ENCODE assay signal across 1 cellular context in the genomic region with DNA sequence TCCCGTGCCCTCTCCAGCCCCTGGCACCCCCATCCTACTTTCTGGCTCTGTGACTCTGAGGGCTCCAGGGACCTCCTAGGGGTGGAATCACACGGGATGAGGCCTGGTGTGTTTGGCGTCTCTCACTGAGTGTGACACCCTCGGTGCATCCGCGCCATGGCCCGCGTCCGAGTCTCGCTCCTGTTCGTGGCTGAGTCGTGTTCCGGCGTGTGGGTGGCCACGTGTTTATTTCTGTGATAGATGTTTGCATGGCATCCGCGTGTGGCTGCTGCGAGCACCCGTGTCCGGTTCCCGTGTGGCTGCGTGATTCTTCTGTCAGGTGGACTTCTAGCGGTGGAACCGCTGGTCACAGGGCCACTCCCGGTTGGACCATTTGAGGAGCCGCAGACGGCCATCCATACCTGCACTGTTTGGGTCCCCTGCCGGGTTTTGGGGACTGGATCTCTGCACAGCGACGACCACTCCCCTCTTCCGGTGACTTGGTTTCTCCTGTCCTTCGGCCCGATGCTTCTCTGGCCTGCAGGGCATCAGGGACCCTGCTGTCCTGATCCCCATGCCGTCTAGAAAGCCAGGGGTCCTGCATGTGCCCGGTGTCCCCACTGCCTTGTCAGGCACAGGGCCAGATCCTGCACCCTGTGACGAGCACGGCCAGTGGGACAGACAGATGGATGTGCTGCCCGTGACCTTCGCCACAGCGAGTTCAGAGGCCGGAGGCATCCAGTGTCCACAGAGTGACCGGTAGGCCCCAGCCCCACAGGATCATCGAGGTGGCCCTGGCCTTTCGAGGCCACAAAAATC.
TF ChIP-seq lines count a peak whose summit lies in the region.

No MANE protein-coding gene starts in this region.

TF ChIP-seq in K562, 482 proteins besides CTCF, POLR2A, EP300 and RAD21:
- TF ChIP-seq POLR3A (IDR thresholded peaks at IDR 0.05; ENCODE audit: borderline replicate concordance, extremely low read depth, insufficient read depth, insufficient read length) (no peak), SOX6 (IDR thresholded peaks at IDR 0.05) (no peak), PCBP1 (IDR thresholded peaks at IDR 0.05; ENCODE audit: low read depth, low read length, poor library complexity, severe bottlenecking) (no peak), SREBF1 (IDR thresholded peaks at IDR 0.05; ENCODE audit: borderline replicate concordance, low read depth, low read length) (no peak), SMAD2 (IDR thresholded peaks at IDR 0.05; ENCODE audit: low read depth, low read length) (no peak), RBFOX2 (IDR thresholded peaks at IDR 0.05; ENCODE audit: low read depth, low read length) (peak; percentile 37; the same call in 1 of the 2 replicates), SUPT5H (IDR thresholded peaks at IDR 0.05) (no peak)
- TF ChIP-seq, protein P1, sequence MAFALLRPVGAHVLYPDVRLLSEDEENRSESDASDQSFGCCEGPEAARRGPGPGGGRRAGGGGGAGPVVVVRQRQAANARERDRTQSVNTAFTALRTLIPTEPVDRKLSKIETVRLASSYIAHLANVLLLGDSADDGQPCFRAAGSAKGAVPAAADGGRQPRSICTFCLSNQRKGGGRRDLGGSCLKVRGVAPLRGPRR (CRISPR knock-in tag; IDR thresholded peaks at IDR 0.05): no peak
